ENCODE assay signal across 12 cellular contexts in genomic region chr5:172008689-172009141, GRCh38. TPM values are rescaled to one million over a fixed set of nuclear protein-coding genes. Genes with fewer than 3 reads are reported as not detected.
DNase-seq lines count a peak whose midpoint lies in the region; ATAC-seq and TF ChIP-seq lines count a peak whose summit lies in the region.
"Had no signal": no experiment of that assay in that cellular context is flagged by ENCODE, and none has a peak within 500 bp of the region (broad histone marks: within the 10 kb centered on the region; RNA-seq: fewer than 3 reads in every experiment).

No MANE protein-coding gene starts in this region.

- intact Hi-C loops in activated T-helper 2 cell treated with anti-CD3 and anti-CD28 coated beads, Interferon-gamma antibody, Interleukin-2, Interleukin-4, amounts not matched to agents 10 μg/mL and 5 μg/mL and 100 μg/mL, durations not matched to agents 14 hours and 24 hours and 36 hours (cut with micrococcal nuclease) = loop anchor here (5.0 kb wide), 2 partner anchors 34 to 1049 kb away; partner anchors contain the start of gene CREBRF

- no peaks in the 10 kb centered on the region for H3K9me3 ChIP-seq in CD4-positive, CD25-positive, alpha-beta regulatory T cell (ENCODE audit: control insufficient read depth in 2 of 2, low read length in 2 of 2)
- H3K9me3 ChIP-seq in NT2/D1 (ENCODE audit: insufficient read depth, low read length) = no peaks in the 10 kb centered on the region
- H3K9me3 ChIP-seq in iPS-20b (ENCODE audit: insufficient read depth, low read depth, low read length) = no peaks in the 10 kb centered on the region
- H3K9me3 ChIP-seq: uterus had no signal

- no peak for DNase-seq in CD4-positive, CD25-positive, alpha-beta regulatory T cell
- DNase-seq in NT2/D1 (ENCODE audit: low read depth, low spot score) = peak; percentile 62
- peak; percentile 10 for DNase-seq in astrocyte of the spinal cord (ENCODE audit: low read depth, low spot score)
- DNase-seq in NCI-H1694 (lab: John Stamatoyannopoulos, UW) = no peak
- no peak for DNase-seq in nephron progenitor cell
- no peak for DNase-seq in activated T-helper 2 cell treated with anti-CD3 and anti-CD28 coated beads, Interferon-gamma antibody, Interleukin-2, Interleukin-4, amounts not matched to agents 10 μg/mL and 5 μg/mL and 100 μg/mL, durations not matched to agents 14 hours and 24 hours and 36 hours (ENCODE audit: low spot score)
- DNase-seq: activated effector memory CD4-positive, alpha-beta T cell treated with anti-CD3 and anti-CD28 coated beads, Interleukin-2, amount 50 U/mL, for 16 hours; hypothalamus; stimulated activated CD4-positive, alpha-beta T cell treated with anti-CD3 and anti-CD28 coated beads, Interleukin-1b, Interleukin-23, amount 100 ng/mL, for 48 hours; uterus had no signal

- H3K36me3 ChIP-seq in CD4-positive, CD25-positive, alpha-beta regulatory T cell (ENCODE audit: control insufficient read depth, insufficient read depth, low read length) = no peaks in the 10 kb centered on the region
- H3K36me3 ChIP-seq in NT2/D1 (ENCODE audit: insufficient read depth, insufficient read length, low read length) (no peaks in the 10 kb centered on the region), iPS-20b (ENCODE audit: insufficient read depth, low read depth, low read length) (no peaks in the 10 kb centered on the region)
- H3K36me3 ChIP-seq: uterus had no signal

- H3K4me3 ChIP-seq in CD4-positive, CD25-positive, alpha-beta regulatory T cell (ENCODE audit: low read depth, low read length) = no peak overlapping the region
- H3K4me3 ChIP-seq in NT2/D1 (ENCODE audit: insufficient read length, low read depth) = no peak overlapping the region
- H3K4me3 ChIP-seq in astrocyte of the spinal cord (ENCODE audit: low read depth, low read length) = no peak overlapping the region
- H3K4me3 ChIP-seq in iPS-20b (ENCODE audit: low read length) = peak overlapping the region; percentile 86
- H3K4me3 ChIP-seq: uterus had no signal

- H3K9ac ChIP-seq in NT2/D1 (ENCODE audit: insufficient read length, low read depth) = no peak overlapping the region
- H3K9ac ChIP-seq in iPS-20b (ENCODE audit: low read depth, low read length) = peak overlapping the region; percentile 88; the same call in 1 of the 2 replicates

- H3K27ac Mint-ChIP-seq in CD4-positive, CD25-positive, alpha-beta regulatory T cell = peak overlapping the region in 2 of 3 donors; percentile 42 to 99
- no peak overlapping the region for H3K27ac Mint-ChIP-seq in nephron progenitor cell
- no peak overlapping the region for H3K27ac Mint-ChIP-seq in activated T-helper 2 cell treated with anti-CD3 and anti-CD28 coated beads, Interferon-gamma antibody, Interleukin-2, Interleukin-4, amounts not matched to agents 10 μg/mL and 5 μg/mL and 100 μg/mL, durations not matched to agents 14 hours and 24 hours and 36 hours

- no peaks in the 10 kb centered on the region for H3K9me3 Mint-ChIP-seq in CD4-positive, CD25-positive, alpha-beta regulatory T cell
- no peaks in the 10 kb centered on the region for H3K9me3 Mint-ChIP-seq in nephron progenitor cell
- H3K9me3 Mint-ChIP-seq in activated T-helper 2 cell treated with anti-CD3 and anti-CD28 coated beads, Interferon-gamma antibody, Interleukin-2, Interleukin-4, amounts not matched to agents 10 μg/mL and 5 μg/mL and 100 μg/mL, durations not matched to agents 14 hours and 24 hours and 36 hours = no peaks in the 10 kb centered on the region

- TF ChIP-seq CTCF in astrocyte of the spinal cord (IDR thresholded peaks at IDR 0.05; ENCODE audit: low read depth, low read length) (no peak), nephron progenitor cell (IDR thresholded peaks at IDR 0.05) (no peak)

- H3K4me1 Mint-ChIP-seq in CD4-positive, CD25-positive, alpha-beta regulatory T cell = peaks cover 11 to 45% (median 32%) of the 10 kb centered on the region in 4 donors
- peaks cover 45% of the 10 kb centered on the region for H3K4me1 Mint-ChIP-seq in nephron progenitor cell
- H3K4me1 Mint-ChIP-seq in activated T-helper 2 cell treated with anti-CD3 and anti-CD28 coated beads, Interferon-gamma antibody, Interleukin-2, Interleukin-4, amounts not matched to agents 10 μg/mL and 5 μg/mL and 100 μg/mL, durations not matched to agents 14 hours and 24 hours and 36 hours (ENCODE audit: low read depth) = peaks cover 36% of the 10 kb centered on the region

- no peak for ATAC-seq in CD4-positive, CD25-positive, alpha-beta regulatory T cell (ENCODE audit: low read depth in 2 of 2)
- ATAC-seq in HG02852 (IDR thresholded peaks at IDR 0.05; ENCODE audit: unreplicated experiment) = no peak

- H3K4me1 ChIP-seq in CD4-positive, CD25-positive, alpha-beta regulatory T cell (ENCODE audit: control insufficient read depth, insufficient read depth, low read length, poor library complexity, severe bottlenecking) = peaks cover 33% of the 10 kb centered on the region
- H3K4me1 ChIP-seq in NT2/D1 (ENCODE audit: insufficient read depth, insufficient read length) (no peaks in the 10 kb centered on the region), iPS-20b (ENCODE audit: insufficient read depth, low read length) (peaks cover 22% of the 10 kb centered on the region)

- H3K27ac ChIP-seq in CD4-positive, CD25-positive, alpha-beta regulatory T cell (ENCODE audit: insufficient read depth, low read length, poor library complexity, severe bottlenecking) = no peak overlapping the region
- peak overlapping the region; percentile 10 for H3K27ac ChIP-seq in iPS-20b (ENCODE audit: low read length)
- H3K27ac ChIP-seq: uterus had no signal

- no peaks in the 10 kb centered on the region for H3K27me3 ChIP-seq in CD4-positive, CD25-positive, alpha-beta regulatory T cell (ENCODE audit: control insufficient read depth, insufficient read depth, low read length)
- H3K27me3 ChIP-seq in NT2/D1 (ENCODE audit: insufficient read depth, insufficient read length) (no peaks in the 10 kb centered on the region), iPS-20b (ENCODE audit: insufficient read depth, low read length) (no peaks in the 10 kb centered on the region)
- H3K27me3 ChIP-seq: uterus had no signal

- H3K4me3 Mint-ChIP-seq in CD4-positive, CD25-positive, alpha-beta regulatory T cell = peak overlapping the region in 1 of 4 donors; percentile 96
- no peak overlapping the region for H3K4me3 Mint-ChIP-seq in nephron progenitor cell
- H3K4me3 Mint-ChIP-seq in activated T-helper 2 cell treated with anti-CD3 and anti-CD28 coated beads, Interferon-gamma antibody, Interleukin-2, Interleukin-4, amounts not matched to agents 10 μg/mL and 5 μg/mL and 100 μg/mL, durations not matched to agents 14 hours and 24 hours and 36 hours (ENCODE audit: low read depth) = no peak overlapping the region

- peaks cover under 1% of the 10 kb centered on the region for H3K36me3 Mint-ChIP-seq in CD4-positive, CD25-positive, alpha-beta regulatory T cell
- H3K36me3 Mint-ChIP-seq in nephron progenitor cell (ENCODE audit: low read depth) = no peaks in the 10 kb centered on the region
- peaks cover 6% of the 10 kb centered on the region for H3K36me3 Mint-ChIP-seq in activated T-helper 2 cell treated with anti-CD3 and anti-CD28 coated beads, Interferon-gamma antibody, Interleukin-2, Interleukin-4, amounts not matched to agents 10 μg/mL and 5 μg/mL and 100 μg/mL, durations not matched to agents 14 hours and 24 hours and 36 hours (ENCODE audit: low read depth)

- peaks cover 4% of the 10 kb centered on the region for H3K27me3 Mint-ChIP-seq in CD4-positive, CD25-positive, alpha-beta regulatory T cell
- peaks cover 11% of the 10 kb centered on the region for H3K27me3 Mint-ChIP-seq in nephron progenitor cell (ENCODE audit: low read depth, poor library complexity)
- H3K27me3 Mint-ChIP-seq in activated T-helper 2 cell treated with anti-CD3 and anti-CD28 coated beads, Interferon-gamma antibody, Interleukin-2, Interleukin-4, amounts not matched to agents 10 μg/mL and 5 μg/mL and 100 μg/mL, durations not matched to agents 14 hours and 24 hours and 36 hours (ENCODE audit: low read depth) = no peaks in the 10 kb centered on the region

- in situ Hi-C loops in astrocyte of the spinal cord (cut with HindIII; ENCODE audit: low sequenced_read_pairs) = no loop called here

RNA-seq across cellular contexts. Expression of gene FBXW11, which starts 2.3 kb away (rescaled TPM):
- total RNA-seq in CD4-positive, CD25-positive, alpha-beta regulatory T cell = 40.7 TPM
- polyA plus RNA-seq in CD4-positive, CD25-positive, alpha-beta regulatory T cell = 10 to 100 TPM; 20.6 to 26.0 (median 24.9) TPM
- 47.3 and 51.4 TPM in 2 replicates for total RNA-seq in activated T-helper 2 cell treated with anti-CD3 and anti-CD28 coated beads, Interferon-gamma antibody, Interleukin-2, Interleukin-4, amounts not matched to agents 10 μg/mL and 5 μg/mL and 100 μg/mL, durations not matched to agents 14 hours and 24 hours and 36 hours

Comparison
In these comparisons a context has a peak if more than half of its experiments do, and no peak if none do; other contexts are left out.
1. DNase-seq: peak in NT2/D1 (single experiment) and astrocyte of the spinal cord (single experiment); none in CD4-positive, CD25-positive, alpha-beta regulatory T cell (0 of 3), NCI-H1694 (single experiment), nephron progenitor cell (single experiment) and activated T-helper 2 cell treated with anti-CD3 and anti-CD28 coated beads, Interferon-gamma antibody, Interleukin-2, Interleukin-4, amounts not matched to agents 10 μg/mL and 5 μg/mL and 100 μg/mL, durations not matched to agents 14 hours and 24 hours and 36 hours (single experiment).
2. H3K27ac Mint-ChIP-seq: peak in CD4-positive, CD25-positive, alpha-beta regulatory T cell (2 of 3); none in nephron progenitor cell (single experiment) and activated T-helper 2 cell treated with anti-CD3 and anti-CD28 coated beads, Interferon-gamma antibody, Interleukin-2, Interleukin-4, amounts not matched to agents 10 μg/mL and 5 μg/mL and 100 μg/mL, durations not matched to agents 14 hours and 24 hours and 36 hours (single experiment).